In the genomic region with DNA sequence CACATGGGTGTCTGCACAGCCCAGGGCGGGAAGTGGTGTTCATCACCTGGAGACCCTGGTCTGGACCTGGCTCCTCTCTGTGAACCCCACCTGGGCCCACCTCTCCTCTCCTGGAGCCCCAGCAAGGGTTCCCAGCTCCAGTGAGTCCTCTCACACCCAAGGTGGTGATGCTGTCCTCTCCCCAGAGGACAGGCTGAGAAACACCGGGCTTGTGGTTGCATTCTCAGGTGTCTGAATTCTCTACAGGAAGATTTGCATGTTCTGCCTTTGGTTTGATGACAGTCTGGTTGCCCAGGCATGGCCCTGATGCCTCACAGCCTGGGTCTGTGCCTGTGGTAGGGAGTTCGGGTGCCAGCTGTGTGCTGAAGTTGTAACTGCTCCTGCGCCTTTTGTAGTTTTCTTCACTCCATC, we compare ENCODE assay signal across 15 cellular contexts. TPM values are rescaled to one million over a fixed set of nuclear protein-coding genes. Genes with fewer than 3 reads are reported as not detected.
A peak's percentile ranks its signal among the peaks of the same experiment; 100 is the strongest.
DNase-seq lines count a peak whose midpoint lies in the region; TF ChIP-seq lines count a peak whose summit lies in the region.
"Had no signal": no experiment of that assay in that cellular context is flagged by ENCODE, and none has a peak within 500 bp of the region (broad histone marks: within the 10 kb centered on the region; RNA-seq: fewer than 3 reads in every experiment).

No MANE protein-coding gene starts in this region.

- peaks cover 40% of the 10 kb centered on the region for H3K4me1 ChIP-seq in adipocyte (ENCODE audit: control insufficient read depth, insufficient read depth, low read length)

- no peaks in the 10 kb centered on the region for H3K9me3 Mint-ChIP-seq in T-helper 1 cell treated with Interleukin-12 subunit alpha and Interleukin-12 subunit beta and Interleukin-4 antibody, amounts not matched to agents 30 μg/mL and 1 μg/mL, for 36 hours
- no peaks in the 10 kb centered on the region for H3K9me3 Mint-ChIP-seq in nephron progenitor cell

- H3K9ac ChIP-seq in adipocyte (ENCODE audit: low read length), result peak overlapping the region; percentile 20
- H3K9ac ChIP-seq: KMS-11 had no signal

- no peak overlapping the region for H3K4me3 Mint-ChIP-seq in T-helper 1 cell treated with Interleukin-12 subunit alpha and Interleukin-12 subunit beta and Interleukin-4 antibody, amounts not matched to agents 30 μg/mL and 1 μg/mL, for 36 hours
- H3K4me3 Mint-ChIP-seq in nephron progenitor cell, result peak overlapping the region; percentile 28

- H3K4me3 ChIP-seq in adipocyte (ENCODE audit: low read length), result no peak overlapping the region

- no peaks in the 10 kb centered on the region for H3K27me3 Mint-ChIP-seq in T-helper 1 cell treated with Interleukin-12 subunit alpha and Interleukin-12 subunit beta and Interleukin-4 antibody, amounts not matched to agents 30 μg/mL and 1 μg/mL, for 36 hours (ENCODE audit: low read depth)
- no peaks in the 10 kb centered on the region for H3K27me3 Mint-ChIP-seq in nephron progenitor cell (ENCODE audit: low read depth, poor library complexity)

- no peaks in the 10 kb centered on the region for H3K9me3 ChIP-seq in adipocyte (ENCODE audit: control insufficient read depth, low read length)

- DNase-seq in T-helper 1 cell, result no peak
- DNase-seq in GM20000 (ENCODE audit: low spot score), result peak; percentile 48
- no peak for DNase-seq in adipocyte (ENCODE audit: low read depth)
- DNase-seq in nephron progenitor cell, result no peak
- DNase-seq in AG08395 (ENCODE audit: low spot score), result no peak
- DNase-seq in GM13977 (ENCODE audit: low spot score), result no peak
- no peak for DNase-seq in dermis blood vessel endothelial cell
- DNase-seq: activated CD8-positive, alpha-beta memory T cell treated with anti-CD3 and anti-CD28 coated beads, Interleukin-2, amount 50 U/mL, for 4 hours; effector memory CD4-positive, alpha-beta T cell; foreskin keratinocyte; NCI-H187; NCI-H82; substantia nigra had no signal

- TF ChIP-seq CTCF in GM20000 (IDR thresholded peaks at IDR 0.05; ENCODE audit: extremely low read depth, missing control alignments), result no peak
- no peak for TF ChIP-seq CTCF in nephron progenitor cell (IDR thresholded peaks at IDR 0.05)
- TF ChIP-seq CTCF in GM13977 (IDR thresholded peaks at IDR 0.05; ENCODE audit: extremely low read depth, insufficient read depth, missing control alignments), result no peak

- H3K36me3 ChIP-seq in adipocyte (ENCODE audit: control insufficient read depth, insufficient read depth, low read length, severe bottlenecking), result peaks cover 18% of the 10 kb centered on the region

- peaks cover 14% of the 10 kb centered on the region for H3K36me3 Mint-ChIP-seq in T-helper 1 cell treated with Interleukin-12 subunit alpha and Interleukin-12 subunit beta and Interleukin-4 antibody, amounts not matched to agents 30 μg/mL and 1 μg/mL, for 36 hours (ENCODE audit: low read depth)
- peaks cover 10% of the 10 kb centered on the region for H3K36me3 Mint-ChIP-seq in nephron progenitor cell (ENCODE audit: low read depth)

- peaks cover 37% of the 10 kb centered on the region for H3K4me1 Mint-ChIP-seq in T-helper 1 cell treated with Interleukin-12 subunit alpha and Interleukin-12 subunit beta and Interleukin-4 antibody, amounts not matched to agents 30 μg/mL and 1 μg/mL, for 36 hours (ENCODE audit: low read depth)
- peaks cover 44% of the 10 kb centered on the region for H3K4me1 Mint-ChIP-seq in nephron progenitor cell

- H3K27ac Mint-ChIP-seq in T-helper 1 cell treated with Interleukin-12 subunit alpha and Interleukin-12 subunit beta and Interleukin-4 antibody, amounts not matched to agents 30 μg/mL and 1 μg/mL, for 36 hours, result peak overlapping the region; percentile 15
- H3K27ac Mint-ChIP-seq in nephron progenitor cell, result peak overlapping the region; percentile 51

- in situ Hi-C loops in GM13977 (cut with MboI; ENCODE audit: low pct_unique_long_range_greater_than_20kb, low sequenced_read_pairs, unreplicated experiment), result no loop called here

- no peaks in the 10 kb centered on the region for H3K27me3 ChIP-seq in adipocyte (replicated peaks; ENCODE audit: control insufficient read depth, insufficient read depth, low read length)
- H3K27me3 ChIP-seq: foreskin keratinocyte had no signal

RNA-seq across cellular contexts. Expression of a gene that starts 3.8 kb away (rescaled TPM):
- 74.4 and 75.9 TPM in 2 replicates for total RNA-seq in dermis blood vessel endothelial cell

RNA-seq across cellular contexts. Expression of a gene that starts 44.6 kb away (rescaled TPM):
- 268 and 424 TPM in 2 replicates for total RNA-seq in dermis blood vessel endothelial cell

RNA-seq across cellular contexts. Expression of a gene that starts 53.5 kb away (rescaled TPM):
- total RNA-seq in dermis blood vessel endothelial cell, result 6.1 and 6.5 TPM in 2 replicates
